In genomic region chr6:169140986-169141495, GRCh38 we compare ENCODE assay signal across 28 cellular contexts.
DNase-seq lines count a peak whose midpoint lies in the region; ATAC-seq and TF ChIP-seq lines count a peak whose summit lies in the region.
"Had no signal": no experiment of that assay in that cellular context is flagged by ENCODE, and none has a peak within 500 bp of the region (broad histone marks: within the 10 kb centered on the region; RNA-seq: fewer than 3 reads in every experiment).

No MANE protein-coding gene starts in this region.

- H3K4me1 ChIP-seq in breast epithelium, result no peaks in the 10 kb centered on the region
- peaks cover 0 to 32% (median 12%) of the 10 kb centered on the region in 3 donors for H3K4me1 ChIP-seq in gastroesophageal sphincter
- peaks cover 17% of the 10 kb centered on the region for H3K4me1 ChIP-seq in skeletal muscle satellite cell (ENCODE audit: control insufficient read depth, insufficient read depth, low read length)
- H3K4me1 ChIP-seq in uterus, result peaks cover 0 to 6% of the 10 kb centered on the region in 2 donors
- H3K4me1 ChIP-seq: adrenal gland, left lung had no signal

- H3K27ac ChIP-seq in breast epithelium, result peak overlapping the region; percentile 29 to 54
- H3K27ac ChIP-seq in gastroesophageal sphincter, result peak overlapping the region in 3 of 4 donors; percentile 33 to 74 (median 41)
- H3K27ac ChIP-seq in uterus, result peak overlapping the region; percentile 31 to 57
- H3K27ac ChIP-seq: brain microvascular endothelial cell had no signal

- CTCF ChIA-PET in MCF 10A (lab: Yijun Ruan, JAX), result no interaction called here

- BruUV-seq in MCF 10A (replicated peaks; lab: Mats Ljungman, UMichigan), result no TSS peak

- H3K27me3 ChIP-seq in breast epithelium (no peaks in the 10 kb centered on the region), gastroesophageal sphincter (no peaks in the 10 kb centered on the region), skeletal muscle satellite cell (ENCODE audit: control insufficient read depth, insufficient read depth, low read length) (no peaks in the 10 kb centered on the region), uterus (no peaks in the 10 kb centered on the region)
- H3K27me3 ChIP-seq: adrenal gland, brain microvascular endothelial cell, left lung had no signal

- POLR2A ChIA-PET in MCF 10A (lab: Yijun Ruan, JAX), result no interaction called here

- no peak for TF ChIP-seq EP300 in gastroesophageal sphincter (IDR thresholded peaks at IDR 0.05)

- no peak overlapping the region for H3K4me3 Mint-ChIP-seq in MCF 10A (ENCODE audit: unreplicated experiment)
- H3K4me3 Mint-ChIP-seq: activated CD4-positive, alpha-beta T cell treated with anti-CD3 and anti-CD28 coated beads for 36 hours; activated CD8-positive, alpha-beta T cell treated with anti-CD3 and anti-CD28 coated beads for 36 hours; activated naive CD4-positive, alpha-beta T cell treated with anti-CD3 and anti-CD28 coated beads, Interleukin-2, amount 10 ng/mL, durations not matched to agents 7 days and 5 days; activated T-helper 17 cell treated with anti-CD3 and anti-CD28 coated beads, Interleukin-2, amount 50 U/mL, for 72 hours; IgD-negative memory B cell; naive B cell; T-helper 2 cell treated with Interferon-gamma antibody and Interleukin-4, amounts not matched to agents 5 μg/mL and 100 μg/mL, for 36 hours had no signal

- no peaks in the 10 kb centered on the region for H3K36me3 Mint-ChIP-seq in MCF 10A (ENCODE audit: insufficient read depth, unreplicated experiment)
- H3K36me3 Mint-ChIP-seq: activated naive CD4-positive, alpha-beta T cell treated with anti-CD3 and anti-CD28 coated beads, Interleukin-2, amount 10 ng/mL, durations not matched to agents 7 days and 5 days; IgD-negative memory B cell; naive B cell had no signal

- H3K9me3 Mint-ChIP-seq in MCF 10A (ENCODE audit: unreplicated experiment), result no peaks in the 10 kb centered on the region
- H3K9me3 Mint-ChIP-seq: activated CD8-positive, alpha-beta T cell treated with anti-CD3 and anti-CD28 coated beads for 36 hours; activated naive CD4-positive, alpha-beta T cell treated with anti-CD3 and anti-CD28 coated beads, Interleukin-2, amount 10 ng/mL, durations not matched to agents 7 days and 5 days; activated T-helper 17 cell treated with anti-CD3 and anti-CD28 coated beads, Interleukin-2, amount 50 U/mL, for 72 hours; T-helper 2 cell treated with Interferon-gamma antibody and Interleukin-4, amounts not matched to agents 5 μg/mL and 100 μg/mL, for 36 hours had no signal

- intact Hi-C loops in breast epithelium (cut with DNase I; ENCODE audit: low total_unique reads), result no loop called here
- intact Hi-C loops in MCF 10A (cut with micrococcal nuclease), result no loop called here
- intact Hi-C loops in uterus (cut with DNase I; ENCODE audit: low total_unique reads), result no loop called here

- no peaks in the 10 kb centered on the region for H3K4me1 Mint-ChIP-seq in MCF 10A (ENCODE audit: insufficient read depth, unreplicated experiment)
- H3K4me1 Mint-ChIP-seq: activated CD4-positive, alpha-beta T cell treated with anti-CD3 and anti-CD28 coated beads for 36 hours; activated naive CD4-positive, alpha-beta T cell treated with anti-CD3 and anti-CD28 coated beads, Interleukin-2, amount 10 ng/mL, durations not matched to agents 7 days and 5 days; activated T-helper 17 cell treated with anti-CD3 and anti-CD28 coated beads, Interleukin-2, amount 50 U/mL, for 72 hours; IgD-negative memory B cell; naive B cell had no signal

- H3K4me3 ChIP-seq in breast epithelium (no peak overlapping the region), gastroesophageal sphincter (no peak overlapping the region), skeletal muscle satellite cell (ENCODE audit: low read length) (no peak overlapping the region), uterus (no peak overlapping the region)
- H3K4me3 ChIP-seq: adrenal gland, left lung, psoas muscle had no signal

- DNase-seq in breast epithelium (ENCODE audit: low spot score in 2 of 2) (no peak), MCF 10A (ENCODE audit: unreplicated experiment) (no peak), uterus (no peak), GM13977 (ENCODE audit: low spot score) (no peak), T-helper 2 cell (no peak)
- DNase-seq: 8988T; activated CD4-positive, alpha-beta T cell treated with anti-CD3 and anti-CD28 coated beads for 36 hours; activated CD8-positive, alpha-beta T cell treated with anti-CD3 and anti-CD28 coated beads for 36 hours; activated naive CD4-positive, alpha-beta T cell treated with anti-CD3 and anti-CD28 coated beads, Interleukin-2, amount 10 ng/mL, durations not matched to agents 7 days and 5 days; brain microvascular endothelial cell; COR-L47; left lung; naive B cell; NCI-H1048; NCI-H1694; NCI-H748 treated with DMSO at 0.1 percent for 48 hours; SHP77 treated with DMSO at 0.1 percent for 48 hours; small intestine; stimulated activated naive CD4-positive, alpha-beta T cell treated with Interleukin-2 at 50 U/mL for 16 hours had no signal

- no peak for TF ChIP-seq CTCF in breast epithelium (IDR thresholded peaks at IDR 0.05)
- TF ChIP-seq CTCF in MCF 10A (IDR thresholded peaks at IDR 0.05; ENCODE audit: unreplicated experiment), result no peak
- TF ChIP-seq CTCF in gastroesophageal sphincter (IDR thresholded peaks at IDR 0.05), result no peak
- no peak for TF ChIP-seq CTCF in uterus (IDR thresholded peaks at IDR 0.05)
- TF ChIP-seq CTCF in GM13977 (IDR thresholded peaks at IDR 0.05; ENCODE audit: extremely low read depth, insufficient read depth, missing control alignments), result no peak

- TF ChIP-seq POLR2A in breast epithelium (IDR thresholded peaks at IDR 0.05) (no peak), gastroesophageal sphincter (IDR thresholded peaks at IDR 0.05) (no peak), uterus (IDR thresholded peaks at IDR 0.05) (no peak)

- no peaks in the 10 kb centered on the region for H3K27me3 Mint-ChIP-seq in MCF 10A (ENCODE audit: insufficient read depth, unreplicated experiment)
- H3K27me3 Mint-ChIP-seq: activated naive CD4-positive, alpha-beta T cell treated with anti-CD3 and anti-CD28 coated beads, Interleukin-2, amount 10 ng/mL, durations not matched to agents 7 days and 5 days; IgD-negative memory B cell had no signal

- H3K4me2 ChIP-seq in skeletal muscle satellite cell (ENCODE audit: low read length), result peak overlapping the region; percentile 10

- no peak for ATAC-seq in gastroesophageal sphincter
- no peak for ATAC-seq in GM21526 (IDR thresholded peaks at IDR 0.05; ENCODE audit: low FRiP score, unreplicated experiment)
- ATAC-seq: activated CD4-positive, alpha-beta T cell treated with anti-CD3 and anti-CD28 coated beads for 36 hours; activated CD8-positive, alpha-beta T cell treated with anti-CD3 and anti-CD28 coated beads for 36 hours; activated T-helper 17 cell treated with anti-CD3 and anti-CD28 coated beads, Interleukin-2, amount 50 U/mL, for 72 hours; Panc1 had no signal

- no peak overlapping the region for H3K27ac Mint-ChIP-seq in MCF 10A (ENCODE audit: low read depth, unreplicated experiment)
- H3K27ac Mint-ChIP-seq: activated CD4-positive, alpha-beta T cell treated with anti-CD3 and anti-CD28 coated beads for 36 hours; activated CD8-positive, alpha-beta T cell treated with anti-CD3 and anti-CD28 coated beads for 36 hours; activated naive CD4-positive, alpha-beta T cell treated with anti-CD3 and anti-CD28 coated beads, Interleukin-2, amount 10 ng/mL, durations not matched to agents 7 days and 5 days; activated T-helper 17 cell treated with anti-CD3 and anti-CD28 coated beads, Interleukin-2, amount 50 U/mL, for 72 hours; IgD-negative memory B cell; naive B cell; T-helper 2 cell treated with Interferon-gamma antibody and Interleukin-4, amounts not matched to agents 5 μg/mL and 100 μg/mL, for 36 hours had no signal

- in situ Hi-C loops in GM13977 (cut with MboI; ENCODE audit: low pct_unique_long_range_greater_than_20kb, low sequenced_read_pairs, unreplicated experiment), result no loop called here

- WGBS in gastroesophageal sphincter (ENCODE audit: low coverage in 1 of 2), 2 donors, result 79 to 82% methylated on average over 7 to 11 of the region's 11 CpGs

- no peaks in the 10 kb centered on the region for H3K9me3 ChIP-seq in breast epithelium
- no peaks in the 10 kb centered on the region for H3K9me3 ChIP-seq in gastroesophageal sphincter
- no peaks in the 10 kb centered on the region for H3K9me3 ChIP-seq in skeletal muscle satellite cell (replicated peaks; ENCODE audit: low read length)
- no peaks in the 10 kb centered on the region for H3K9me3 ChIP-seq in uterus
- H3K9me3 ChIP-seq: adrenal gland, psoas muscle had no signal

- H3K36me3 ChIP-seq in breast epithelium, result no peaks in the 10 kb centered on the region
- H3K36me3 ChIP-seq in gastroesophageal sphincter, result no peaks in the 10 kb centered on the region
- H3K36me3 ChIP-seq in skeletal muscle satellite cell (ENCODE audit: insufficient read depth, low read length), result no peaks in the 10 kb centered on the region
- H3K36me3 ChIP-seq in uterus, result no peaks in the 10 kb centered on the region
- H3K36me3 ChIP-seq: adrenal gland, brain microvascular endothelial cell, left lung had no signal

- H3K9ac ChIP-seq in skeletal muscle satellite cell (ENCODE audit: low read depth, low read length), result no peak overlapping the region
